15 cellular contexts compared by ENCODE assay signal in the genomic region with DNA sequence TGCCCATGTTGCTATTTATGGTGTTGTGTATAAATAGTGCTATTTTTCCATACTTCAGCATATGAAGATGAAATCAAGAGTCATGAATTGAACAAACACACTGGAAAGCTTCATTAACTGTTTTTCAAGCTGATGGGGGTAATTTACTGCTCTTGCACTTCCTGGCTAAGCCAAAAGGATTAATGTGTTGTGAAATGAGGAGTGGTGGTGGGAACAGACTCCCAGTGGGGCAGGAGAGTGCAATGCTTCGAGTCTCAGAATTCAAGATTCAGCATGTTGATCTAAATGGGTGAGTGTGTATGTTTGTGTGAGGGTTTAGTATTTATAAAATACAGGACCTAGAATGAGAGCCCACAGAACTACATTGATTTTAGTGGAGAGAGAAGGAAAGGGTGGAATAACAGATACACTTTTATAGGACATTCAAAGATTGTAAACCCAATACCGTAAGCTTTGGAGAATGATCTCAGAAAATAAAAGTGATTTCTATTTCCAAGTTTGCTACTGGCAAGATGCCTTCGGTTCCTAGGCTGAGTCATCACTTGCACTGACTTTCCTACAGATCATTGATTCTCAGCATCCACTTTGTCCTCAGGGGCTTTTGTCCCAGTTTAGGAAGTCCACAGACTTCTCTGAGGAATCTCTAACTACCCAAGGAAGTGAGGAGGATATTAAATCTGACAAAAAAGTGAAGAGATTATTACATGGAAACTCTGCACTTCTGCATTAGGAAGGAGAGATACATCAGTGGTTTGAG.
"Had no signal": no experiment of that assay in that cellular context is flagged by ENCODE, and none has a peak within 500 bp of the region (broad histone marks: within the 10 kb centered on the region; RNA-seq: fewer than 3 reads in every experiment).

No MANE protein-coding gene starts in this region.

- H3K27ac ChIP-seq: adrenal gland, brain microvascular endothelial cell, esophagus muscularis mucosa, testis, upper lobe of right lung had no signal

- H3K36me3 ChIP-seq: adrenal gland, brain microvascular endothelial cell, esophagus muscularis mucosa, upper lobe of right lung had no signal

- H3K9me3 ChIP-seq: adrenal gland, esophagus muscularis mucosa, testis, upper lobe of right lung had no signal

- DNase-seq: activated B cell treated with CpG ODN at 0.5 μM for 24 hours; activated CD4-positive, alpha-beta T cell treated with anti-CD3 and anti-CD28 coated beads, Interleukin-2, amount 10 ng/mL, durations not matched to agents 24 days and 14 days; activated CD8-positive, alpha-beta memory T cell treated with anti-CD3 and anti-CD28 coated beads for 24 hours; activated naive CD4-positive, alpha-beta T cell treated with anti-CD3 and anti-CD28 coated beads, Interleukin-2, amount 10 ng/mL, durations not matched to agents 7 days and 5 days; adrenal gland; brain microvascular endothelial cell; left ventricle myocardium superior; mesendoderm; nephron progenitor cell; stimulated activated CD4-positive, alpha-beta T cell treated with anti-CD3 and anti-CD28 coated beads, Interleukin-4, amount 100 ng/mL, for 24 hours; stimulated activated naive CD8-positive, alpha-beta T cell treated with anti-CD3 and anti-CD28 coated beads, Interleukin-15, amount 100 ng/mL, for 72 hours; testis; upper lobe of right lung had no signal

- H3K4me3 ChIP-seq: adrenal gland, esophagus muscularis mucosa, testis, upper lobe of right lung had no signal

- H3K27me3 ChIP-seq: brain microvascular endothelial cell, esophagus muscularis mucosa, testis, upper lobe of right lung had no signal

- ATAC-seq: activated T-helper 17 cell treated with anti-CD3 and anti-CD28 coated beads, Interleukin-2, amount 50 U/mL, for 72 hours; left ventricle myocardium superior; stimulated activated naive CD8-positive, alpha-beta T cell treated with anti-CD3 and anti-CD28 coated beads, Interleukin-15, amount 100 ng/mL, for 72 hours; upper lobe of right lung had no signal

- H3K4me1 ChIP-seq: adrenal gland, esophagus muscularis mucosa, testis, upper lobe of right lung had no signal
